24 cellular contexts compared by ENCODE assay signal in the genomic region with DNA sequence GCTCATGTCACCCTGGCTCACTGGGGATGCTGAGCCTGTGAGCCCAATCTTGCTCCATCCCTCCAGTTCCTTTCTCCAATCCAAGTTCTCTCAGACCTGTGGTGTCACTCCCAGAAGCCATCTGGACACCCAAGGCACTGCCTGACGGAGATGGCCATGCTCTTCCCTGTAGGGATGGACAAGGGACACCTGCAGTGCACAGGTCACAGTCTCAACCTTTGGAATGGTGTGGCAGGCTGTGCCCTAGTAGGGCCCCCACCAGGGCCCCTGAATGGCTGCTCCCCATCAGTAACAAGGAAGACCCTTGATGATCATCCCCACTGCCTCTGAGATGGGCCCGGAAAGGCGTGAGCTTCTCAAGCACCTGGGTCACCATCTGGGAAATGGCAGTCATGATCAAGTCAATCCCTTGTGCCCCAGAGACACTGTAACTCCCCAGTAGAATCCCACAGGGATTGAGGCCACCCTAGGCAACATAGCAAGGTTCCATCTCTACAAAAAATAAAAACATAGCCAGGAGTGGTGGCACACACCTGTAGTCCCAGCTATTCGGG.
"Had no signal": no experiment of that assay in that cellular context is flagged by ENCODE, and none has a peak within 500 bp of the region (broad histone marks: within the 10 kb centered on the region; RNA-seq: fewer than 3 reads in every experiment).

No MANE protein-coding gene starts in this region.

- H3K4me3 ChIP-seq: colonic mucosa, coronary artery, dorsolateral prefrontal cortex, esophagus muscularis mucosa, esophagus squamous epithelium, gastrocnemius medialis, gastroesophageal sphincter, heart left ventricle, heart right ventricle had no signal

- H3K27me3 ChIP-seq: colonic mucosa, esophagus squamous epithelium, foreskin keratinocyte, gastrocnemius medialis, gastroesophageal sphincter, heart left ventricle, heart right ventricle had no signal

- H3K9me3 ChIP-seq: colonic mucosa, gastrocnemius medialis had no signal

- H3K27me3 Mint-ChIP-seq: dendritic cell treated with granulocyte-macrophage colony-stimulating factor and Interleukin-4, amounts not matched to agents 40 ng/mL and 50 ng/mL, for 4 days; effector memory CD8-positive, alpha-beta T cell had no signal

- H3K4me1 ChIP-seq: colonic mucosa, esophagus muscularis mucosa, esophagus squamous epithelium, foreskin keratinocyte, gastrocnemius medialis, gastroesophageal sphincter, heart left ventricle, heart right ventricle had no signal

- H3K27ac ChIP-seq: colonic mucosa, coronary artery, dorsolateral prefrontal cortex, epithelial cell of prostate, esophagus muscularis mucosa, esophagus squamous epithelium, foreskin keratinocyte, gastrocnemius medialis, gastroesophageal sphincter, heart left ventricle, heart right ventricle had no signal

- H3K4me1 Mint-ChIP-seq: endodermal cell had no signal

- H3K27ac Mint-ChIP-seq: dendritic cell treated with granulocyte-macrophage colony-stimulating factor and Interleukin-4, amounts not matched to agents 40 ng/mL and 50 ng/mL, for 4 days; effector memory CD8-positive, alpha-beta T cell; endodermal cell had no signal

- H3K36me3 ChIP-seq: colonic mucosa, esophagus muscularis mucosa, esophagus squamous epithelium, gastrocnemius medialis, gastroesophageal sphincter, heart left ventricle, heart right ventricle had no signal

- DNase-seq: colonic mucosa; cortex of kidney; dermis blood vessel endothelial cell; dorsolateral prefrontal cortex; effector CD4-positive, alpha-beta T cell; effector CD8-positive, alpha-beta T cell; effector memory CD4-positive, alpha-beta T cell; effector memory CD8-positive, alpha-beta T cell; endodermal cell; erythroblast; esophagus squamous epithelium; foreskin fibroblast; foreskin keratinocyte; foreskin melanocyte; gastrocnemius medialis; glutamatergic neuron; head of caudate nucleus; heart left ventricle; heart right ventricle had no signal

- H3K4me3 Mint-ChIP-seq: dendritic cell treated with granulocyte-macrophage colony-stimulating factor and Interleukin-4, amounts not matched to agents 40 ng/mL and 50 ng/mL, for 4 days; effector memory CD8-positive, alpha-beta T cell; endodermal cell had no signal
